2 cellular contexts compared by ENCODE assay signal in genomic region chr16:60074378-60074777, GRCh38.
TF ChIP-seq lines count a peak whose summit lies in the region.

No MANE protein-coding gene starts in this region.

TF ChIP-seq in A549, 52 proteins besides CTCF, POLR2A, EP300 and RAD21 (continued from another document):
- no peak for TF ChIP-seq PHF8 (IDR thresholded peaks at IDR 0.05; ENCODE audit: borderline replicate concordance, low read depth)
- no peak for TF ChIP-seq CHD2 (IDR thresholded peaks at IDR 0.05; ENCODE audit: low read length, partially characterized antibody)
- TF ChIP-seq CBX8 (IDR thresholded peaks at IDR 0.05) = no peak
- TF ChIP-seq ZFP36 (IDR thresholded peaks at IDR 0.05; ENCODE audit: borderline replicate concordance, partially characterized antibody) = no peak
- no peak for TF ChIP-seq HDAC2 (IDR thresholded peaks at IDR 0.05)
- TF ChIP-seq ZC3H11A (IDR thresholded peaks at IDR 0.05) = no peak
- no peak for TF ChIP-seq KDM1A (IDR thresholded peaks at IDR 0.05; ENCODE audit: low read depth)
- TF ChIP-seq ATOH8 (CRISPR knock-in tag; IDR thresholded peaks at IDR 0.05; ENCODE audit: low read depth) = no peak
- TF ChIP-seq ESRRA (IDR thresholded peaks at IDR 0.05; ENCODE audit: borderline replicate concordance, low read length) = no peak
- TF ChIP-seq, protein P1, sequence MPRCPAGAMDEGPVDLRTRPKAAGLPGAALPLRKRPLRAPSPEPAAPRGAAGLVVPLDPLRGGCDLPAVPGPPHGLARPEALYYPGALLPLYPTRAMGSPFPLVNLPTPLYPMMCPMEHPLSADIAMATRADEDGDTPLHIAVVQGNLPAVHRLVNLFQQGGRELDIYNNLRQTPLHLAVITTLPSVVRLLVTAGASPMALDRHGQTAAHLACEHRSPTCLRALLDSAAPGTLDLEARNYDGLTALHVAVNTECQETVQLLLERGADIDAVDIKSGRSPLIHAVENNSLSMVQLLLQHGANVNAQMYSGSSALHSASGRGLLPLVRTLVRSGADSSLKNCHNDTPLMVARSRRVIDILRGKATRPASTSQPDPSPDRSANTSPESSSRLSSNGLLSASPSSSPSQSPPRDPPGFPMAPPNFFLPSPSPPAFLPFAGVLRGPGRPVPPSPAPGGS (IDR thresholded peaks at IDR 0.05) = no peak
- TF ChIP-seq TFCP2L1 (CRISPR knock-in tag; IDR thresholded peaks at IDR 0.05) = no peak
- TF ChIP-seq MYC (IDR thresholded peaks at IDR 0.05; ENCODE audit: borderline replicate concordance, low read length) = no peak
- TF ChIP-seq MAZ (IDR thresholded peaks at IDR 0.05; ENCODE audit: borderline replicate concordance, low read depth, low read length) = no peak
- no peak for TF ChIP-seq JUN (IDR thresholded peaks at IDR 0.05)
TF ChIP-seq in A549: peak in this region for 0.

TF ChIP-seq in neural cell, 6 proteins besides CTCF, POLR2A, EP300 and RAD21:
- TF ChIP-seq REST (IDR thresholded peaks at IDR 0.05; ENCODE audit: borderline replicate concordance) = no peak
- TF ChIP-seq POLR2AphosphoS5 (IDR thresholded peaks at IDR 0.05) = peak; percentile 50
